23 cellular contexts compared by ENCODE assay signal in genomic region chr15:87656373-87656772, GRCh38.
"Had no signal": no experiment of that assay in that cellular context is flagged by ENCODE, and none has a peak within 500 bp of the region (broad histone marks: within the 10 kb centered on the region; RNA-seq: fewer than 3 reads in every experiment).

No MANE protein-coding gene starts in this region.

- H3K4me3 Mint-ChIP-seq: effector memory CD8-positive, alpha-beta T cell; endodermal cell; memory B cell had no signal

- H3K4me1 Mint-ChIP-seq: memory B cell had no signal

- DNase-seq: dermis blood vessel endothelial cell; effector CD8-positive, alpha-beta T cell; effector memory CD8-positive, alpha-beta T cell; endodermal cell; heart left ventricle; hypothalamus; left cardiac atrium; left lung; left ventricle myocardium superior; lower lobe of right lung; mesendoderm; midbrain had no signal

- H3K79me2 ChIP-seq: hepatocyte had no signal

- H2AFZ ChIP-seq: hepatocyte had no signal

- H3K9me3 Mint-ChIP-seq: effector memory CD8-positive, alpha-beta T cell; endodermal cell; memory B cell had no signal

- H3K27ac ChIP-seq: coronary artery, esophagus muscularis mucosa, foreskin keratinocyte, gastroesophageal sphincter, heart left ventricle, hepatocyte, left lung, lower lobe of right lung had no signal

- H3K27me3 ChIP-seq: esophagus muscularis mucosa, foreskin keratinocyte, gastroesophageal sphincter, heart left ventricle, hepatocyte, left lung had no signal

- H3K36me3 Mint-ChIP-seq: memory B cell had no signal

- H3K27me3 Mint-ChIP-seq: effector memory CD8-positive, alpha-beta T cell; memory B cell had no signal

- H3K27ac Mint-ChIP-seq: effector memory CD8-positive, alpha-beta T cell; endodermal cell; memory B cell had no signal

- ATAC-seq: effector memory CD8-positive, alpha-beta T cell; foreskin keratinocyte; gastroesophageal sphincter; heart left ventricle; left cardiac atrium; left lung; left ventricle myocardium superior; lower lobe of right lung had no signal

- FAIRE-seq: colon, endometrium, frontal cortex, islet of Langerhans, keratinocyte had no signal

- H3K4me2 ChIP-seq: hepatocyte had no signal

- H3K9me3 ChIP-seq: esophagus muscularis mucosa, gastroesophageal sphincter, heart left ventricle, left lung, lower lobe of right lung had no signal

- H3K36me3 ChIP-seq: esophagus muscularis mucosa, gastroesophageal sphincter, heart left ventricle, left lung, lower lobe of right lung had no signal

- H3K4me1 ChIP-seq: esophagus muscularis mucosa, foreskin keratinocyte, gastroesophageal sphincter, heart left ventricle, left lung, lower lobe of right lung had no signal

- H3K4me3 ChIP-seq: coronary artery, esophagus muscularis mucosa, gastroesophageal sphincter, heart left ventricle, hepatocyte, left lung, lower lobe of right lung had no signal
